ENCODE assay signal across 24 cellular contexts in the genomic region with DNA sequence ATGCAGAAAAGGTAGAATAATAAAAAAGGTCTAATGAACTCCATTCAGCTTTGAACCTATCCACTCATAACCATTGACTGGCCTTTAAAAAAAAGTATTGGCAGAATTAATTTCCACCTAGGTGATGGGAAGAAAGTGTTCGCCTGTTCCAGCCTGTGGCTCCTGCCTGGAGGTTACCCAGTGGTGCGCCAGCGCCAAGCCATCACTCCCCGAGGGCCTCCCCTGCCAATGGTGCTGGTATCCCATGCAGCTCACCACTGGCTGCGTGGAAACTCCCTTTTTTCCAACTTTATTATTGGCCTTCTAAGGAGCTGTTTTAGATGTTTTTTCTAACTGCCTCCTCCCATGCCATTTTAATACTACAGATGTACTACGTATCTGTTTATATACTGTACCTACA. TPM values are rescaled to one million over a fixed set of nuclear protein-coding genes. Genes with fewer than 3 reads are reported as not detected.
DNase-seq lines count a peak whose midpoint lies in the region; ATAC-seq, FAIRE-seq and TF ChIP-seq lines count a peak whose summit lies in the region.
"Had no signal": no experiment of that assay in that cellular context is flagged by ENCODE, and none has a peak within 500 bp of the region (broad histone marks: within the 10 kb centered on the region; RNA-seq: fewer than 3 reads in every experiment).

No MANE protein-coding gene starts in this region.

- peaks cover 18 to 76% of the 10 kb centered on the region in 2 experiments for H3K36me3 ChIP-seq in HepG2 (replicated peaks in 1 of 2; ENCODE audit: control insufficient read depth in 1 of 2, insufficient read depth in 2 of 2, low read length in 2 of 2)
- H3K36me3 ChIP-seq in right lobe of liver: peaks cover 5 to 70% (median 19%) of the 10 kb centered on the region in 4 donors
- H3K36me3 ChIP-seq in kidney (ENCODE audit: control insufficient read depth in 1 of 2, insufficient read depth in 2 of 2, low read length in 2 of 2): peaks cover 32 to 65% of the 10 kb centered on the region in 2 donors
- H3K36me3 ChIP-seq in psoas muscle (ENCODE audit: insufficient read depth in 1 of 2, low read depth in 1 of 2): peaks cover 11 to 95% of the 10 kb centered on the region in 2 donors

- H3K36me3 Mint-ChIP-seq in activated CD4-positive, alpha-beta T cell treated with anti-CD3 and anti-CD28 coated beads for 36 hours (ENCODE audit: low read depth): peaks cover 41% of the 10 kb centered on the region
- H3K36me3 Mint-ChIP-seq in activated CD4-positive, alpha-beta T cell treated with anti-CD3 and anti-CD28 coated beads, Interleukin-2, amount 10 ng/mL, durations not matched to agents 24 days and 14 days (ENCODE audit: low read depth): peaks cover 53% of the 10 kb centered on the region

- H3K27ac Mint-ChIP-seq in activated CD4-positive, alpha-beta T cell treated with anti-CD3 and anti-CD28 coated beads for 36 hours: peak overlapping the region; percentile 59
- H3K27ac Mint-ChIP-seq in activated CD4-positive, alpha-beta T cell treated with anti-CD3 and anti-CD28 coated beads, Interleukin-2, amount 10 ng/mL, durations not matched to agents 24 days and 14 days: no peak overlapping the region
- H3K27ac Mint-ChIP-seq: CD14-positive monocyte; CD4-positive, alpha-beta T cell had no signal

- no peaks in the 10 kb centered on the region for H3K4me1 ChIP-seq in HepG2 (ENCODE audit: insufficient read depth, low read length)
- H3K4me1 ChIP-seq in right lobe of liver: no peaks in the 10 kb centered on the region
- no peaks in the 10 kb centered on the region for H3K4me1 ChIP-seq in kidney (ENCODE audit: control insufficient read depth in 1 of 2, insufficient read depth in 1 of 2, low read depth in 1 of 2, low read length in 2 of 2)
- H3K4me1 ChIP-seq in psoas muscle: peaks cover 4% of the 10 kb centered on the region
- H3K4me1 ChIP-seq: A549, BE2C had no signal

- TF ChIP-seq CTCF in HepG2 (CRISPR knock-in tag; IDR thresholded peaks at IDR 0.05): no peak
- TF ChIP-seq CTCF in right lobe of liver (IDR thresholded peaks at IDR 0.05): no peak
- no peak for TF ChIP-seq CTCF in VCaP (conservative IDR thresholded peaks at IDR 0.05)
- TF ChIP-seq CTCF in kidney (IDR thresholded peaks at IDR 0.05; ENCODE audit: borderline replicate concordance, extremely low read depth, insufficient read depth): no peak
- no peak for TF ChIP-seq CTCF in psoas muscle (IDR thresholded peaks at IDR 0.05)

- TF ChIP-seq EP300 in HepG2 (IDR thresholded peaks at IDR 0.05; ENCODE audit: low read depth in 2 of 2, low read length in 2 of 2) (no peak), HepG2 (CRISPR knock-in tag; IDR thresholded peaks at IDR 0.05; ENCODE audit: borderline replicate concordance) (no peak)

- in situ Hi-C loops in HepG2 (cut with HindIII; ENCODE audit: extremely low pct_ligation_motif_present, low pct_unique_long_range_greater_than_20kb): no loop called here

- TF ChIP-seq POLR2A in HepG2 (IDR thresholded peaks at IDR 0.05; ENCODE audit: insufficient read depth in 1 of 2, low read depth in 2 of 2, low read length in 2 of 2) (no peak), right lobe of liver (IDR thresholded peaks at IDR 0.05) (no peak)

- H3K4me3 Mint-ChIP-seq in activated CD4-positive, alpha-beta T cell treated with anti-CD3 and anti-CD28 coated beads for 36 hours: no peak overlapping the region
- no peak overlapping the region for H3K4me3 Mint-ChIP-seq in activated CD4-positive, alpha-beta T cell treated with anti-CD3 and anti-CD28 coated beads, Interleukin-2, amount 10 ng/mL, durations not matched to agents 24 days and 14 days
- H3K4me3 Mint-ChIP-seq: CD14-positive monocyte; CD4-positive, alpha-beta T cell; CD8-positive, alpha-beta memory T cell had no signal

- WGBS in HepG2 (ENCODE audit: low lambda C conversion rate): over 99% methylated on average over 6 of the region's 6 CpGs
- WGBS in right lobe of liver (ENCODE audit: insufficient coverage, low coverage, low lambda C conversion rate, missing lambda C conversion rate): 90% methylated on average over 6 of the region's 6 CpGs
- 88 to 90% (median 89%) methylated on average over 6 of the region's 6 CpGs for WGBS in psoas muscle, 3 donors

- no peak for DNase-seq in activated CD4-positive, alpha-beta T cell treated with anti-CD3 and anti-CD28 coated beads for 36 hours
- DNase-seq in activated CD4-positive, alpha-beta T cell treated with anti-CD3 and anti-CD28 coated beads, Interleukin-2, amount 10 ng/mL, durations not matched to agents 24 days and 14 days: no peak
- DNase-seq in HepG2 (ENCODE audit: low spot score) (no peak), right lobe of liver (no peak), kidney (peak; percentile 46), psoas muscle (no peak)
- DNase-seq: 8988T; ACHN; AML-193; BE2C; CD4-positive, alpha-beta T cell; CD8-positive, alpha-beta memory T cell; DMS53; DMS79 treated with DMSO at 0.1 percent for 48 hours; GF-D8; GOT3; HCEC 1CT had no signal

- H3K9me3 ChIP-seq in HepG2 (ENCODE audit: low read length) (no peaks in the 10 kb centered on the region), right lobe of liver (no peaks in the 10 kb centered on the region), kidney (ENCODE audit: control insufficient read depth in 1 of 2, low read length in 2 of 2) (no peaks in the 10 kb centered on the region), psoas muscle (no peaks in the 10 kb centered on the region)
- H3K9me3 ChIP-seq: A549; BE2C; BLaER1 treated with 17β-estradiol and CSF1 and Interleukin-3, amounts not matched to agents 10 nM and 100 nM had no signal

- H3K4me3 ChIP-seq in HepG2 (replicated peaks in 1 of 3; ENCODE audit: insufficient read depth in 1 of 3, low read depth in 2 of 3, low read length in 3 of 3) (no peak overlapping the region), right lobe of liver (no peak overlapping the region), kidney (ENCODE audit: low read length in 2 of 2) (no peak overlapping the region), psoas muscle (no peak overlapping the region)
- H3K4me3 ChIP-seq: A549; BLaER1 treated with 17β-estradiol and CSF1 and Interleukin-3, amounts not matched to agents 10 nM and 100 nM had no signal

- H3K4me2 ChIP-seq in HepG2 (ENCODE audit: low read depth, low read length): no peak overlapping the region
- H3K4me2 ChIP-seq: A549; BLaER1 treated with 17β-estradiol and CSF1 and Interleukin-3, amounts not matched to agents 10 nM and 100 nM had no signal

- no peaks in the 10 kb centered on the region for H3K79me2 ChIP-seq in HepG2 (ENCODE audit: insufficient read depth, low read length)

- POLR2A ChIA-PET in activated CD4-positive, alpha-beta T cell treated with anti-CD3 and anti-CD28 coated beads for 36 hours (lab: Charles Lee): no interaction called here
- POLR2A ChIA-PET in HepG2 (lab: Yijun Ruan, JAX): no interaction called here

- H3K27ac ChIP-seq in HepG2 (ENCODE audit: extremely low read length, insufficient read depth, low read length) (no peak overlapping the region), right lobe of liver (no peak overlapping the region), VCaP (peak overlapping the region; percentile 65), kidney (ENCODE audit: low read depth in 2 of 2, low read length in 2 of 2) (no peak overlapping the region), psoas muscle (no peak overlapping the region)
- H3K27ac ChIP-seq: A549; BLaER1 treated with 17β-estradiol and CSF1 and Interleukin-3, amounts not matched to agents 10 nM and 100 nM had no signal

- no peak overlapping the region for H2AFZ ChIP-seq in HepG2 (ENCODE audit: low read length)

- TF ChIP-seq RAD21 in HepG2 (CRISPR knock-in tag; IDR thresholded peaks at IDR 0.05): no peak

- FAIRE-seq in HepG2 (lab: Jason Lieb, UNC): no peak
- FAIRE-seq in kidney (lab: Jason Lieb, UNC): no peak
- FAIRE-seq: GM12892, H54 had no signal

- no peaks in the 10 kb centered on the region for H4K20me1 ChIP-seq in HepG2 (ENCODE audit: insufficient read depth, low read length)

- H3K27me3 ChIP-seq in HepG2 (ENCODE audit: control insufficient read depth in 1 of 2, insufficient read depth in 2 of 2, low read length in 2 of 2) (no peaks in the 10 kb centered on the region), right lobe of liver (no peaks in the 10 kb centered on the region), psoas muscle (ENCODE audit: insufficient read depth in 3 of 3, low read length in 2 of 3) (no peaks in the 10 kb centered on the region)
- H3K27me3 ChIP-seq: BE2C; BLaER1 treated with 17β-estradiol and CSF1 and Interleukin-3, amounts not matched to agents 10 nM and 100 nM had no signal

- intact Hi-C loops in activated CD4-positive, alpha-beta T cell treated with anti-CD3 and anti-CD28 coated beads for 36 hours (cut with DNase I, micrococcal nuclease): no loop called here
- intact Hi-C loops in activated CD4-positive, alpha-beta T cell treated with anti-CD3 and anti-CD28 coated beads, Interleukin-2, amount 10 ng/mL, durations not matched to agents 24 days and 14 days (cut with micrococcal nuclease): no loop called here
- intact Hi-C loops in HepG2 (cut with micrococcal nuclease; ENCODE audit: unreplicated experiment): no loop called here
- intact Hi-C loops in right lobe of liver (cut with DNase I): no loop called here
- intact Hi-C loops in kidney (cut with DNase I): no loop called here
- intact Hi-C loops in psoas muscle (cut with DNase I): no loop called here

- H3K27me3 Mint-ChIP-seq in activated CD4-positive, alpha-beta T cell treated with anti-CD3 and anti-CD28 coated beads for 36 hours: no peaks in the 10 kb centered on the region
- H3K27me3 Mint-ChIP-seq in activated CD4-positive, alpha-beta T cell treated with anti-CD3 and anti-CD28 coated beads, Interleukin-2, amount 10 ng/mL, durations not matched to agents 24 days and 14 days: no peaks in the 10 kb centered on the region
- H3K27me3 Mint-ChIP-seq: CD4-positive, alpha-beta T cell; CD8-positive, alpha-beta memory T cell had no signal

- BruUV-seq in HepG2 (replicated peaks; lab: Mats Ljungman, UMichigan): no TSS peak

- ATAC-seq in activated CD4-positive, alpha-beta T cell treated with anti-CD3 and anti-CD28 coated beads for 36 hours: no peak
- no peak for ATAC-seq in HepG2
- ATAC-seq in right lobe of liver: no peak
- no peak for ATAC-seq in GM21576 (IDR thresholded peaks at IDR 0.05; ENCODE audit: unreplicated experiment)
- ATAC-seq in psoas muscle: no peak
- ATAC-seq: A549 had no signal

- H3K9ac ChIP-seq in HepG2 (ENCODE audit: insufficient read depth, low read depth, low read length) (no peak overlapping the region), kidney (ENCODE audit: low read length in 2 of 2) (no peak overlapping the region)
- H3K9ac ChIP-seq: BLaER1 treated with 17β-estradiol and CSF1 and Interleukin-3, amounts not matched to agents 10 nM and 100 nM had no signal

- no peaks in the 10 kb centered on the region for H3K9me3 Mint-ChIP-seq in activated CD4-positive, alpha-beta T cell treated with anti-CD3 and anti-CD28 coated beads for 36 hours (ENCODE audit: low read depth)
- no peaks in the 10 kb centered on the region for H3K9me3 Mint-ChIP-seq in activated CD4-positive, alpha-beta T cell treated with anti-CD3 and anti-CD28 coated beads, Interleukin-2, amount 10 ng/mL, durations not matched to agents 24 days and 14 days
- H3K9me3 Mint-ChIP-seq: CD4-positive, alpha-beta T cell had no signal

- CTCF ChIA-PET in activated CD4-positive, alpha-beta T cell treated with anti-CD3 and anti-CD28 coated beads for 36 hours (lab: Charles Lee): no interaction called here
- CTCF ChIA-PET in HepG2 (lab: Yijun Ruan, JAX; ENCODE audit: low intra/inter-chr PET ratio, low total read pairs): no interaction called here

- no peaks in the 10 kb centered on the region for H3K4me1 Mint-ChIP-seq in activated CD4-positive, alpha-beta T cell treated with anti-CD3 and anti-CD28 coated beads for 36 hours
- peaks cover 6% of the 10 kb centered on the region for H3K4me1 Mint-ChIP-seq in activated CD4-positive, alpha-beta T cell treated with anti-CD3 and anti-CD28 coated beads, Interleukin-2, amount 10 ng/mL, durations not matched to agents 24 days and 14 days
- H3K4me1 Mint-ChIP-seq: CD14-positive monocyte had no signal

RNA-seq across cellular contexts. Expression of a gene that starts 29.4 kb away (rescaled TPM):
- total RNA-seq in activated CD4-positive, alpha-beta T cell treated with anti-CD3 and anti-CD28 coated beads for 36 hours: 10 to 100 TPM; 42.6 to 61.4 TPM
- total RNA-seq in activated CD4-positive, alpha-beta T cell treated with anti-CD3 and anti-CD28 coated beads, Interleukin-2, amount 10 ng/mL, durations not matched to agents 24 days and 14 days: 74.3 and 79.3 TPM in 2 replicates
- 56.2 and 57.9 TPM in 2 replicates for total RNA-seq in HepG2 (2016; rRNA removed; fragmentation: Illumina TruSeq; extraction: Trizol)
- 16.9 and 19.3 TPM in 2 replicates for total RNA-seq in HepG2 (2016; cell fraction: cytosol; rRNA removed; fragmentation: Illumina TruSeq; extraction: Trizol; ENCODE audit: low read depth)
- total RNA-seq in HepG2 (2016; cell fraction: insoluble cytoplasmic fraction; rRNA removed; fragmentation: Illumina TruSeq; extraction: Trizol): 53.7 and 60.6 TPM in 2 replicates
- 53.0 and 67.7 TPM in 2 replicates for total RNA-seq in HepG2 (2016; cell fraction: membrane; rRNA removed; fragmentation: Illumina TruSeq; extraction: Trizol)
- total RNA-seq in HepG2 (2016; cell fraction: nucleus; rRNA removed; fragmentation: Illumina TruSeq; extraction: Trizol): 35.8 and 40.9 TPM in 2 replicates
- polyA plus RNA-seq in HepG2 (2011; rRNA removed): 25.9 and 29.0 TPM in 2 replicates
- polyA plus RNA-seq in HepG2 (2011; cell fraction: cytosol; rRNA removed): 19.4 and 31.7 TPM in 2 replicates
- polyA plus RNA-seq in HepG2 (2011; cell fraction: nucleus; rRNA removed): 12.0 and 15.0 TPM in 2 replicates
- polyA plus RNA-seq in HepG2 (2012): 31.0 and 35.1 TPM in 2 replicates
- polyA plus RNA-seq in HepG2 (2016; cell fraction: cytosol; fragmentation: Illumina TruSeq; extraction: Trizol; ENCODE audit: low read depth): 17.3 and 25.8 TPM in 2 replicates
- 56.7 and 62.3 TPM in 2 replicates for polyA plus RNA-seq in HepG2 (2016; cell fraction: insoluble cytoplasmic fraction; fragmentation: Illumina TruSeq; extraction: Trizol; ENCODE audit: low read depth)
- polyA plus RNA-seq in HepG2 (2016; cell fraction: membrane; fragmentation: Illumina TruSeq; extraction: Trizol; ENCODE audit: low read depth): 43.6 and 55.5 TPM in 2 replicates
- polyA plus RNA-seq in HepG2 (2016; cell fraction: nucleus; fragmentation: Illumina TruSeq; extraction: Trizol; ENCODE audit: insufficient read depth, low read depth): 53.5 and 56.8 TPM in 2 replicates
- polyA minus RNA-seq in HepG2 (2011; rRNA and poly(A)+ RNA removed; ENCODE audit: low replicate concordance): 32.3 and 59.0 TPM in 2 replicates
- polyA minus RNA-seq in HepG2 (2011; cell fraction: cytosol; rRNA and poly(A)+ RNA removed): 24.4 and 31.8 TPM in 2 replicates
- polyA minus RNA-seq in HepG2 (2011; cell fraction: nucleus; rRNA and poly(A)+ RNA removed): 29.0 and 33.6 TPM in 2 replicates
- 10 to 100 TPM; 15.1 to 27.9 (median 21.3) TPM for total RNA-seq in right lobe of liver
- total RNA-seq in kidney: 48.5 TPM
- polyA plus RNA-seq in kidney (ENCODE audit: insufficient read depth, low read depth, low replicate concordance): 30.0 TPM
- total RNA-seq in psoas muscle: 10 to 100 TPM; 18.2 to 31.5 (median 27.6) TPM
- 10 to 100 TPM; 11.3 to 61.8 (median 46.1) TPM for polyA plus RNA-seq in psoas muscle
